ENCODE assay signal across 8 cellular contexts in genomic region chr4:52038109-52038912, GRCh38. TPM values are rescaled to one million over a fixed set of nuclear protein-coding genes. Genes with fewer than 3 reads are reported as not detected.
DNase-seq lines count a peak whose midpoint lies in the region; ATAC-seq and FAIRE-seq lines count a peak whose summit lies in the region.

Gene SGCB (minus strand): TSS chr4:52038299. CDS start chr4:52038259, 40 bp downstream.

- intact Hi-C loops in right cardiac atrium (cut with DNase I), result no loop called here

- H3K4me1 ChIP-seq in right cardiac atrium (ENCODE audit: control insufficient read depth, insufficient read depth, low read length) (peaks cover 11% of the 10 kb centered on the region), rectal smooth muscle tissue (ENCODE audit: control insufficient read depth, insufficient read depth, low read length) (peaks cover 10% of the 10 kb centered on the region)

- FAIRE-seq in urothelium cell line (lab: Jason Lieb, UNC), result peak; percentile 83

- H3K27me3 ChIP-seq in right cardiac atrium (ENCODE audit: control insufficient read depth, insufficient read depth) (no peaks in the 10 kb centered on the region), rectal smooth muscle tissue (ENCODE audit: control insufficient read depth, insufficient read depth, low read length) (no peaks in the 10 kb centered on the region)

- DNase-seq in EH (ENCODE audit: low read depth) (peak; percentile 58), KBM-7 (peak; percentile 43), T-helper 1 cell (peak; percentile 50 to 71 (median 61)), amygdala (lab: John Stamatoyannopoulos, UW) (peak; percentile 10 to 85 (median 69)), right cardiac atrium (peak; percentile 79 to 92 (median 91)), urothelium cell line (ENCODE audit: low spot score) (peak; percentile 90)

- peak within 1 kb of the TSS; percentile 94 for H3K4me3 ChIP-seq in right cardiac atrium (ENCODE audit: low read length)
- peak within 1 kb of the TSS; percentile 86 for H3K4me3 ChIP-seq in rectal smooth muscle tissue (ENCODE audit: low read length)

- ATAC-seq in GM21619 (IDR thresholded peaks at IDR 0.05; ENCODE audit: unreplicated experiment) (peak; percentile 92), right cardiac atrium (peak; percentile 97)

- no peaks in the 10 kb centered on the region for H3K36me3 ChIP-seq in rectal smooth muscle tissue (ENCODE audit: control insufficient read depth, insufficient read depth, low read length)

- H3K9ac ChIP-seq in rectal smooth muscle tissue (ENCODE audit: low read length), result peak within 1 kb of the TSS; percentile 47

- H3K9me3 ChIP-seq in right cardiac atrium (ENCODE audit: control insufficient read depth, low read length), result no peaks in the 10 kb centered on the region

- in situ Hi-C loops in KBM-7 (cut with MboI; ENCODE audit: low pct_unique_long_range_greater_than_20kb, low sequenced_read_pairs), result no loop called here

- WGBS in right cardiac atrium, result 1% methylated on average over 68 of the region's 68 CpGs

- H3K27ac ChIP-seq in right cardiac atrium (ENCODE audit: low read length), result peak within 1 kb of the TSS; percentile 87
- H3K27ac ChIP-seq in rectal smooth muscle tissue (ENCODE audit: low read depth, low read length), result peak within 1 kb of the TSS; percentile 46

RNA-seq across cellular contexts. Expression of gene SGCB, which starts in this region (rescaled TPM):
- 100 to 1,000 TPM in 2 of 4 donors, 10 to 100 TPM in 2; 90.9 to 107 (median 98.4) TPM for total RNA-seq in right cardiac atrium
- 34.6 TPM for polyA plus RNA-seq in right cardiac atrium

Comparison
In these comparisons a context has a peak if more than half of its experiments do, and no peak if none do; other contexts are left out.
1. Peak in every context shown above with its lines: DNase-seq, ATAC-seq, H3K4me3 ChIP-seq and H3K27ac ChIP-seq.